ENCODE assay signal across 1 cellular context in genomic region chr16:67192781-67193260, GRCh38.
TF ChIP-seq lines count a peak whose summit lies in the region.

No MANE protein-coding gene starts in this region.

TF ChIP-seq in HCT116, 20 proteins besides CTCF, POLR2A, EP300 and RAD21 (continued from another document):
- TF ChIP-seq REST (IDR thresholded peaks at IDR 0.05; ENCODE audit: low read depth): no peak
- TF ChIP-seq POLR2AphosphoS5 (IDR thresholded peaks at IDR 0.05; ENCODE audit: low read depth, low read length): no peak
- no peak for TF ChIP-seq FOSL1 (IDR thresholded peaks at IDR 0.05; ENCODE audit: low read depth)
- TF ChIP-seq ELF1 (IDR thresholded peaks at IDR 0.05; ENCODE audit: borderline replicate concordance, low read depth): no peak
- no peak for TF ChIP-seq JUND (IDR thresholded peaks at IDR 0.05)
- no peak for TF ChIP-seq ATF3 (IDR thresholded peaks at IDR 0.05)
- TF ChIP-seq ZBTB33 (IDR thresholded peaks at IDR 0.05; ENCODE audit: extremely low read depth, insufficient replicate concordance, low read length): no peak
- TF ChIP-seq TCF7L2 (IDR thresholded peaks at IDR 0.05; ENCODE audit: borderline replicate concordance, extremely low read depth, insufficient read depth, insufficient read length): no peak
